ENCODE assay signal across 1 cellular context in the genomic region with DNA sequence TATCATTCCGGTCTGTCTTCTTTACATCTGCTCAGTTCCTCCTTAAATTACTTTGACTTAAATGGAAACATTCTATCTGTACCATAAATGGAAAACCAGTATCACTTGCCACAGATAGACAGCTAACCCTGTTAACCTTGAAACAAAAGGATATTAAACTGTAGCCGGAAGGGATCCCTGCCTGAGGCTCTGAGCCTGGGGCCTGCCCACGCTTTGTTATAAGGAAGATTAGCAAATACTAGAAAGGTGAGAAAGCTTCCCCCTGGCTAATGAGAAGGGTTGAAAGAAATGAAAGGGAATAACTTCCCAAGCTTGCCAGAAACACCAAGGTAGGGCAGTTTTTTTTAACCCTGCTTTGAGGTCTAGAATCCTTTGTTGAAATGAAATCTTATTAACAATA.
TF ChIP-seq lines count a peak whose summit lies in the region.

No MANE protein-coding gene starts in this region.

TF ChIP-seq in H1, 55 proteins besides CTCF, POLR2A, EP300 and RAD21 (continued from another document):
- TF ChIP-seq, protein P1, sequence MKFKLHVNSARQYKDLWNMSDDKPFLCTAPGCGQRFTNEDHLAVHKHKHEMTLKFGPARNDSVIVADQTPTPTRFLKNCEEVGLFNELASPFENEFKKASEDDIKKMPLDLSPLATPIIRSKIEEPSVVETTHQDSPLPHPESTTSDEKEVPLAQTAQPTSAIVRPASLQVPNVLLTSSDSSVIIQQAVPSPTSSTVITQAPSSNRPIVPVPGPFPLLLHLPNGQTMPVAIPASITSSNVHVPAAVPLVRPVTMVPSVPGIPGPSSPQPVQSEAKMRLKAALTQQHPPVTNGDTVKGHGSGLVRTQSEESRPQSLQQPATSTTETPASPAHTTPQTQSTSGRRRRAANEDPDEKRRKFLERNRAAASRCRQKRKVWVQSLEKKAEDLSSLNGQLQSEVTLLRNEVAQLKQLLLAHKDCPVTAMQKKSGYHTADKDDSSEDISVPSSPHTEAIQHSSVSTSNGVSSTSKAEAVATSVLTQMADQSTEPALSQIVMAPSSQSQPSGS (IDR thresholded peaks at IDR 0.05; ENCODE audit: low read length): no peak
- no peak for TF ChIP-seq JUND (IDR thresholded peaks at IDR 0.05; ENCODE audit: low read length)
- TF ChIP-seq KDM1A (IDR thresholded peaks at IDR 0.05; ENCODE audit: borderline replicate concordance, low read length): no peak
- TF ChIP-seq PHF8 (conservative IDR thresholded peaks at IDR 0.05; ENCODE audit: low read depth, low read length): no peak
- TF ChIP-seq, protein P2, sequence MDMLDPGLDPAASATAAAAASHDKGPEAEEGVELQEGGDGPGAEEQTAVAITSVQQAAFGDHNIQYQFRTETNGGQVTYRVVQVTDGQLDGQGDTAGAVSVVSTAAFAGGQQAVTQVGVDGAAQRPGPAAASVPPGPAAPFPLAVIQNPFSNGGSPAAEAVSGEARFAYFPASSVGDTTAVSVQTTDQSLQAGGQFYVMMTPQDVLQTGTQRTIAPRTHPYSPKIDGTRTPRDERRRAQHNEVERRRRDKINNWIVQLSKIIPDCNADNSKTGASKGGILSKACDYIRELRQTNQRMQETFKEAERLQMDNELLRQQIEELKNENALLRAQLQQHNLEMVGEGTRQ (IDR thresholded peaks at IDR 0.05; ENCODE audit: low read length): no peak
- TF ChIP-seq, protein P3, sequence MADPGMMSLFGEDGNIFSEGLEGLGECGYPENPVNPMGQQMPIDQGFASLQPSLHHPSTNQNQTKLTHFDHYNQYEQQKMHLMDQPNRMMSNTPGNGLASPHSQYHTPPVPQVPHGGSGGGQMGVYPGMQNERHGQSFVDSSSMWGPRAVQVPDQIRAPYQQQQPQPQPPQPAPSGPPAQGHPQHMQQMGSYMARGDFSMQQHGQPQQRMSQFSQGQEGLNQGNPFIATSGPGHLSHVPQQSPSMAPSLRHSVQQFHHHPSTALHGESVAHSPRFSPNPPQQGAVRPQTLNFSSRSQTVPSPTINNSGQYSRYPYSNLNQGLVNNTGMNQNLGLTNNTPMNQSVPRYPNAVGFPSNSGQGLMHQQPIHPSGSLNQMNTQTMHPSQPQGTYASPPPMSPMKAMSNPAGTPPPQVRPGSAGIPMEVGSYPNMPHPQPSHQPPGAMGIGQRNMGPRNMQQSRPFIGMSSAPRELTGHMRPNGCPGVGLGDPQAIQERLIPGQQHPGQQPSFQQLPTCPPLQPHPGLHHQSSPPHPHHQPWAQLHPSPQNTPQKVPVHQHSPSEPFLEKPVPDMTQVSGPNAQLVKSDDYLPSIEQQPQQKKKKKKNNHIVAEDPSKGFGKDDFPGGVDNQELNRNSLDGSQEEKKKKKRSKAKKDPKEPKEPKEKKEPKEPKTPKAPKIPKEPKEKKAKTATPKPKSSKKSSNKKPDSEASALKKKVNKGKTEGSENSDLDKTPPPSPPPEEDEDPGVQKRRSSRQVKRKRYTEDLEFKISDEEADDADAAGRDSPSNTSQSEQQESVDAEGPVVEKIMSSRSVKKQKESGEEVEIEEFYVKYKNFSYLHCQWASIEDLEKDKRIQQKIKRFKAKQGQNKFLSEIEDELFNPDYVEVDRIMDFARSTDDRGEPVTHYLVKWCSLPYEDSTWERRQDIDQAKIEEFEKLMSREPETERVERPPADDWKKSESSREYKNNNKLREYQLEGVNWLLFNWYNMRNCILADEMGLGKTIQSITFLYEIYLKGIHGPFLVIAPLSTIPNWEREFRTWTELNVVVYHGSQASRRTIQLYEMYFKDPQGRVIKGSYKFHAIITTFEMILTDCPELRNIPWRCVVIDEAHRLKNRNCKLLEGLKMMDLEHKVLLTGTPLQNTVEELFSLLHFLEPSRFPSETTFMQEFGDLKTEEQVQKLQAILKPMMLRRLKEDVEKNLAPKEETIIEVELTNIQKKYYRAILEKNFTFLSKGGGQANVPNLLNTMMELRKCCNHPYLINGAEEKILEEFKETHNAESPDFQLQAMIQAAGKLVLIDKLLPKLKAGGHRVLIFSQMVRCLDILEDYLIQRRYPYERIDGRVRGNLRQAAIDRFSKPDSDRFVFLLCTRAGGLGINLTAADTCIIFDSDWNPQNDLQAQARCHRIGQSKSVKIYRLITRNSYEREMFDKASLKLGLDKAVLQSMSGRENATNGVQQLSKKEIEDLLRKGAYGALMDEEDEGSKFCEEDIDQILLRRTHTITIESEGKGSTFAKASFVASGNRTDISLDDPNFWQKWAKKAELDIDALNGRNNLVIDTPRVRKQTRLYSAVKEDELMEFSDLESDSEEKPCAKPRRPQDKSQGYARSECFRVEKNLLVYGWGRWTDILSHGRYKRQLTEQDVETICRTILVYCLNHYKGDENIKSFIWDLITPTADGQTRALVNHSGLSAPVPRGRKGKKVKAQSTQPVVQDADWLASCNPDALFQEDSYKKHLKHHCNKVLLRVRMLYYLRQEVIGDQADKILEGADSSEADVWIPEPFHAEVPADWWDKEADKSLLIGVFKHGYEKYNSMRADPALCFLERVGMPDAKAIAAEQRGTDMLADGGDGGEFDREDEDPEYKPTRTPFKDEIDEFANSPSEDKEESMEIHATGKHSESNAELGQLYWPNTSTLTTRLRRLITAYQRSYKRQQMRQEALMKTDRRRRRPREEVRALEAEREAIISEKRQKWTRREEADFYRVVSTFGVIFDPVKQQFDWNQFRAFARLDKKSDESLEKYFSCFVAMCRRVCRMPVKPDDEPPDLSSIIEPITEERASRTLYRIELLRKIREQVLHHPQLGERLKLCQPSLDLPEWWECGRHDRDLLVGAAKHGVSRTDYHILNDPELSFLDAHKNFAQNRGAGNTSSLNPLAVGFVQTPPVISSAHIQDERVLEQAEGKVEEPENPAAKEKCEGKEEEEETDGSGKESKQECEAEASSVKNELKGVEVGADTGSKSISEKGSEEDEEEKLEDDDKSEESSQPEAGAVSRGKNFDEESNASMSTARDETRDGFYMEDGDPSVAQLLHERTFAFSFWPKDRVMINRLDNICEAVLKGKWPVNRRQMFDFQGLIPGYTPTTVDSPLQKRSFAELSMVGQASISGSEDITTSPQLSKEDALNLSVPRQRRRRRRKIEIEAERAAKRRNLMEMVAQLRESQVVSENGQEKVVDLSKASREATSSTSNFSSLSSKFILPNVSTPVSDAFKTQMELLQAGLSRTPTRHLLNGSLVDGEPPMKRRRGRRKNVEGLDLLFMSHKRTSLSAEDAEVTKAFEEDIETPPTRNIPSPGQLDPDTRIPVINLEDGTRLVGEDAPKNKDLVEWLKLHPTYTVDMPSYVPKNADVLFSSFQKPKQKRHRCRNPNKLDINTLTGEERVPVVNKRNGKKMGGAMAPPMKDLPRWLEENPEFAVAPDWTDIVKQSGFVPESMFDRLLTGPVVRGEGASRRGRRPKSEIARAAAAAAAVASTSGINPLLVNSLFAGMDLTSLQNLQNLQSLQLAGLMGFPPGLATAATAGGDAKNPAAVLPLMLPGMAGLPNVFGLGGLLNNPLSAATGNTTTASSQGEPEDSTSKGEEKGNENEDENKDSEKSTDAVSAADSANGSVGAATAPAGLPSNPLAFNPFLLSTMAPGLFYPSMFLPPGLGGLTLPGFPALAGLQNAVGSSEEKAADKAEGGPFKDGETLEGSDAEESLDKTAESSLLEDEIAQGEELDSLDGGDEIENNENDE (IDR thresholded peaks at IDR 0.05; ENCODE audit: insufficient replicate concordance, low read length): no peak
- no peak for TF ChIP-seq FOSL1 (IDR thresholded peaks at IDR 0.05; ENCODE audit: insufficient read depth, low read depth, low read length)
- TF ChIP-seq TAF1 (IDR thresholded peaks at IDR 0.05; ENCODE audit: low read depth, low read length): no peak
